In genomic region chr12:94071258-94071657, GRCh38 we compare ENCODE assay signal across 24 cellular contexts.
"Had no signal": no experiment of that assay in that cellular context is flagged by ENCODE, and none has a peak within 500 bp of the region (broad histone marks: within the 10 kb centered on the region; RNA-seq: fewer than 3 reads in every experiment).

No MANE protein-coding gene starts in this region.

- DNase-seq: activated CD4-positive, alpha-beta memory T cell treated with anti-CD3 and anti-CD28 coated beads for 36 hours; activated CD4-positive, alpha-beta T cell treated with anti-CD3 and anti-CD28 coated beads for 48 hours; activated CD4-positive, CD25-positive, alpha-beta regulatory T cell; activated effector memory CD4-positive, alpha-beta T cell treated with anti-CD3 and anti-CD28 coated beads, Interleukin-2, amount 50 U/mL, for 16 hours; activated naive CD4-positive, alpha-beta T cell treated with anti-CD3 and anti-CD28 coated beads, Interleukin-2, amount 10 ng/mL, durations not matched to agents 7 days and 5 days; anterior cingulate cortex; body of pancreas; dermis blood vessel endothelial cell; effector memory CD4-positive, alpha-beta T cell; glutamatergic neuron; immature natural killer cell; left ventricle myocardium inferior; ovary; stimulated activated CD4-positive, alpha-beta T cell treated with anti-CD3 and anti-CD28 coated beads, Interleukin-4, amount 100 ng/mL, for 24 hours; substantia nigra; T-helper 1 cell; thyroid gland had no signal

- H3K4me1 ChIP-seq: body of pancreas, prostate gland had no signal

- H3K4me3 ChIP-seq: body of pancreas, esophagus muscularis mucosa, hepatocyte, left ventricle myocardium inferior, ovary, prostate gland, right atrium auricular region, thyroid gland had no signal

- H3K4me1 Mint-ChIP-seq: immature natural killer cell had no signal

- H3K27me3 ChIP-seq: body of pancreas, esophagus muscularis mucosa, hepatocyte, neutrophil, ovary, right atrium auricular region, thyroid gland had no signal

- H3K4me3 Mint-ChIP-seq: activated CD4-positive, alpha-beta memory T cell treated with anti-CD3 and anti-CD28 coated beads for 36 hours; activated naive CD4-positive, alpha-beta T cell treated with anti-CD3 and anti-CD28 coated beads, Interleukin-2, amount 10 ng/mL, durations not matched to agents 7 days and 5 days; immature natural killer cell; natural killer cell treated with Interleukin-12 subunit alpha and Interleukin-12 subunit beta and Interleukin-15 and Interleukin-18, amount 100 ng/mL, for 72 hours; stimulated activated naive CD8-positive, alpha-beta T cell treated with anti-CD3 and anti-CD28 coated beads, Interleukin-15, Interleukin-2, amounts not matched to agents 100 ng/mL and 50 ng/mL, for 24 hours had no signal

- H3K9me3 ChIP-seq: body of pancreas, neutrophil, ovary, prostate gland, thyroid gland had no signal

- H3K9me3 Mint-ChIP-seq: activated CD4-positive, alpha-beta memory T cell treated with anti-CD3 and anti-CD28 coated beads for 36 hours; natural killer cell treated with Interleukin-12 subunit alpha and Interleukin-12 subunit beta and Interleukin-15 and Interleukin-18, amount 100 ng/mL, for 72 hours; stimulated activated naive CD8-positive, alpha-beta T cell treated with anti-CD3 and anti-CD28 coated beads, Interleukin-15, Interleukin-2, amounts not matched to agents 100 ng/mL and 50 ng/mL, for 24 hours had no signal

- H3K27me3 Mint-ChIP-seq: activated CD4-positive, alpha-beta memory T cell treated with anti-CD3 and anti-CD28 coated beads for 36 hours had no signal

- H3K36me3 ChIP-seq: esophagus muscularis mucosa, left ventricle myocardium inferior, neutrophil, ovary, prostate gland, right atrium auricular region, thyroid gland had no signal

- H3K79me2 ChIP-seq: hepatocyte had no signal

- H3K27ac ChIP-seq: body of pancreas, esophagus muscularis mucosa, hepatocyte, left ventricle myocardium inferior, neutrophil, ovary, prostate gland, right atrium auricular region, thyroid gland had no signal

- H3K4me2 ChIP-seq: hepatocyte had no signal

- H2AFZ ChIP-seq: hepatocyte had no signal

- H3K36me3 Mint-ChIP-seq: activated CD4-positive, alpha-beta memory T cell treated with anti-CD3 and anti-CD28 coated beads for 36 hours; immature natural killer cell had no signal

- ATAC-seq: body of pancreas; natural killer cell treated with Interleukin-12 subunit alpha and Interleukin-12 subunit beta and Interleukin-15 and Interleukin-18, amount 100 ng/mL, for 72 hours had no signal

- H3K27ac Mint-ChIP-seq: activated CD4-positive, alpha-beta memory T cell treated with anti-CD3 and anti-CD28 coated beads for 36 hours; activated naive CD4-positive, alpha-beta T cell treated with anti-CD3 and anti-CD28 coated beads, Interleukin-2, amount 10 ng/mL, durations not matched to agents 7 days and 5 days; immature natural killer cell; natural killer cell treated with Interleukin-12 subunit alpha and Interleukin-12 subunit beta and Interleukin-15 and Interleukin-18, amount 100 ng/mL, for 72 hours; stimulated activated naive CD8-positive, alpha-beta T cell treated with anti-CD3 and anti-CD28 coated beads, Interleukin-15, Interleukin-2, amounts not matched to agents 100 ng/mL and 50 ng/mL, for 24 hours had no signal
